In the genomic region with DNA sequence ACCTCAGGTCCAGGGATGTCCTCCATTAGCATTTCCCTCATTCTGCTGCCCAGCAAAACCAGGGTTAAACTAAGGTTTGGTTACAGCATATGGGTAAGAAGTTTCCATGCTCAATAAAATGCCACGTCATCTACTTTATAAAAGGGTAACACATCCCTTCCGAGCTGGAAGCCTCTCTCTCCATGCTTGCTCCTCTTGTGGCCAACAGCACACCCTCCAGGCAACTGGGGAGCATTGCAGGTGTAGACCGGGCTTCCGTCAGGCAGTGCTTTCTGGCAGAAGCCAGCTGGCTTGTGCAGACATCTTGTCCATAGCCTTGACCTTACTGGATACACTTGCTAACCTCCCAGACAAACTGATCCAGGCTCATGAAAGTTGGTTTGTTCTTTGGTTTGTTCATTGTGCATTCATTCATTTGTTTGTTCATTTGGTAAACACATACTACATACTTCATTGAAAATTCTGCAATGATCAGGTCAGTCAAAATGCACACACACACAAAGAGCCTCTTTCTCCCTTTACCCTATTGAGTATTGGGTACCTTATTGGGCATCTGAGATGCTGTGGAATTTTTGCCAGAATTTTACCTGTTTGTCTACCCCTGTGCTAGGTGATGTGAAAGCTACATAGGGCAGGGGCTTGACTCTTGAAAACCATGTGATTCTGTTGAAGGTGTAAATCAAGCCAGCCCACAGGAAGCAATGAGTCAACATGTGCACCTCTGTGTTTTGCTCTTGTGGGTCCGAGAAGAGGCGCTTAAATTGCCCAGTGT, we compare ENCODE assay signal across 8 cellular contexts.
A peak's percentile ranks its signal among the peaks of the same experiment; 100 is the strongest.
DNase-seq lines count a peak whose midpoint lies in the region; ATAC-seq and TF ChIP-seq lines count a peak whose summit lies in the region.

No MANE protein-coding gene starts in this region.

- TF ChIP-seq CTCF in LNCAP (IDR thresholded peaks at IDR 0.05) (peak; percentile 83), Peyer's patch (IDR thresholded peaks at IDR 0.05) (peak in 4 of 6 experiments; percentile 14 to 54 (median 42)), epithelial cell of esophagus (IDR thresholded peaks at IDR 0.05; ENCODE audit: insufficient read depth, low read depth, low read length, missing control alignments) (peak; percentile 90)

- no peaks in the 10 kb centered on the region for H3K9me3 ChIP-seq in Peyer's patch

- H3K4me1 ChIP-seq in Peyer's patch: no peaks in the 10 kb centered on the region

- no peak overlapping the region for H3K4me3 Mint-ChIP-seq in activated T-cell treated with anti-CD3 and anti-CD28 coated beads, Interleukin-2, amount 50 U/mL, for 24 hours

- peak; percentile 11 for DNase-seq in activated T-cell treated with anti-CD3 and anti-CD28 coated beads for 24 hours (ENCODE audit: low read depth)
- DNase-seq in activated T-cell treated with anti-CD3 and anti-CD28 coated beads, Interleukin-2, amount 50 U/mL, for 24 hours: no peak
- DNase-seq in Peyer's patch: no peak
- peak; percentile 77 for DNase-seq in epithelial cell of esophagus (ENCODE audit: low read depth)
- DNase-seq in myocyte (ENCODE audit: low read depth): peak; percentile 56
- DNase-seq in mesenteric fat pad (ENCODE audit: low spot score): no peak

- no peaks in the 10 kb centered on the region for H3K36me3 Mint-ChIP-seq in activated T-cell treated with anti-CD3 and anti-CD28 coated beads, Interleukin-2, amount 50 U/mL, for 24 hours (ENCODE audit: low read depth)

- no peak overlapping the region for H3K27ac Mint-ChIP-seq in activated T-cell treated with anti-CD3 and anti-CD28 coated beads, Interleukin-2, amount 50 U/mL, for 24 hours

- H3K36me3 ChIP-seq in Peyer's patch: no peaks in the 10 kb centered on the region

- ATAC-seq in HG03571 (IDR thresholded peaks at IDR 0.05; ENCODE audit: unreplicated experiment): no peak

- no peak overlapping the region for H3K27ac ChIP-seq in Peyer's patch

- no peak for TF ChIP-seq POLR2A in Peyer's patch (IDR thresholded peaks at IDR 0.05)

- H3K9me3 Mint-ChIP-seq in activated T-cell treated with anti-CD3 and anti-CD28 coated beads, Interleukin-2, amount 50 U/mL, for 24 hours: peaks cover under 1% of the 10 kb centered on the region

- H3K4me3 ChIP-seq in Peyer's patch: no peak overlapping the region
- no peak overlapping the region for H3K4me3 ChIP-seq in epithelial cell of esophagus (ENCODE audit: low read length)

- H3K4me1 Mint-ChIP-seq in activated T-cell treated with anti-CD3 and anti-CD28 coated beads, Interleukin-2, amount 50 U/mL, for 24 hours (ENCODE audit: low read depth): no peaks in the 10 kb centered on the region

- H3K27me3 Mint-ChIP-seq in activated T-cell treated with anti-CD3 and anti-CD28 coated beads, Interleukin-2, amount 50 U/mL, for 24 hours: peaks cover 47% of the 10 kb centered on the region

- H3K27me3 ChIP-seq in Peyer's patch: no peaks in the 10 kb centered on the region

Comparison
In these comparisons a context has a peak if more than half of its experiments do, and no peak if none do; other contexts are left out.
1. DNase-seq: peak in activated T-cell treated with anti-CD3 and anti-CD28 coated beads for 24 hours (single experiment), epithelial cell of esophagus (single experiment) and myocyte (single experiment); none in activated T-cell treated with anti-CD3 and anti-CD28 coated beads, Interleukin-2, amount 50 U/mL, for 24 hours (single experiment), Peyer's patch (0 of 3) and mesenteric fat pad (single experiment).
2. Peak in every context shown above with its lines, with median percentiles within 50 percentile points of each other: CTCF ChIP-seq.